ENCODE assay signal across 9 cellular contexts in the genomic region with DNA sequence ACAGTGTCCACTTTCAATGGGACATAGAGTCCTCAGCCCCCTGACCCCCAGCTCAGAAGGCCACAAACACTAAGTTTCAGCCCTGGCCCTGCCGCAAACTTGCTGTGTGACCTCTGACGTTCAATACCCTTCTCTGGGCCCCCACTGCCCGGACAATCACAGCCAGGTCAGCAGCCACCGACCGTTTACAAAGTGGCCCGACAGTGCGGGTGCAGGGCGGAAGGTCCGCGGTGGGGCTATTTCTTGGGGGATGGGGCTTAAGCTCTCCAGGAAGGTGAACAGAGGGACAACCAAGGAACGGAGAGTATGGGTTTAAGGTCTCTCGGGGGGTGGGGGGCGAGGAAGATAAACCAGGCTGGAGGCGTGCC. TPM values are rescaled to one million over a fixed set of nuclear protein-coding genes. Genes with fewer than 3 reads are reported as not detected.
DNase-seq lines count a peak whose midpoint lies in the region; ATAC-seq, FAIRE-seq and TF ChIP-seq lines count a peak whose summit lies in the region.
"Had no signal": no experiment of that assay in that cellular context is flagged by ENCODE, and none has a peak within 500 bp of the region (broad histone marks: within the 10 kb centered on the region; RNA-seq: fewer than 3 reads in every experiment).

No MANE protein-coding gene starts in this region.

- peak overlapping the region; percentile 98 for H3K27ac Mint-ChIP-seq in activated CD8-positive, alpha-beta memory T cell treated with anti-CD3 and anti-CD28 coated beads, Interleukin-2, amount 10 ng/mL, durations not matched to agents 7 days and 5 days
- peak overlapping the region; percentile 94 for H3K27ac Mint-ChIP-seq in astrocyte (ENCODE audit: unreplicated experiment)

- 2% methylated on average over 14 of the region's 14 CpGs for WGBS in liver
- 7% methylated on average over 14 of the region's 14 CpGs for WGBS in thymus

- H3K36me3 ChIP-seq in astrocyte (ENCODE audit: insufficient read depth, low read length) = peaks cover 15% of the 10 kb centered on the region
- H3K36me3 ChIP-seq in liver (ENCODE audit: control insufficient read depth in 4 of 4, insufficient read depth in 3 of 4, low read depth in 1 of 4, low read length in 3 of 4) = peaks cover 3 to 24% (median 14%) of the 10 kb centered on the region in 4 donors
- H3K36me3 ChIP-seq in thymus (ENCODE audit: control insufficient read depth, insufficient read depth) = peaks cover 38% of the 10 kb centered on the region

- peaks cover 14% of the 10 kb centered on the region for H3K27me3 Mint-ChIP-seq in activated CD8-positive, alpha-beta memory T cell treated with anti-CD3 and anti-CD28 coated beads, Interleukin-2, amount 10 ng/mL, durations not matched to agents 7 days and 5 days
- no peaks in the 10 kb centered on the region for H3K27me3 Mint-ChIP-seq in astrocyte (ENCODE audit: low read depth, unreplicated experiment)

- H3K4me3 ChIP-seq in astrocyte (ENCODE audit: insufficient read depth, low read depth, low read length) (peak overlapping the region; percentile 82), liver (ENCODE audit: low read depth in 1 of 3, low read length in 3 of 3) (peak overlapping the region; percentile 64 to 95 (median 86)), thymus (ENCODE audit: low read length) (peak overlapping the region; percentile 76)

- H3K27me3 ChIP-seq in astrocyte (ENCODE audit: insufficient read depth, low read length) (no peaks in the 10 kb centered on the region), liver (ENCODE audit: control insufficient read depth in 4 of 4, insufficient read depth in 4 of 4, low read length in 3 of 4) (no peaks in the 10 kb centered on the region), thymus (ENCODE audit: control insufficient read depth, insufficient read depth) (peaks cover 10% of the 10 kb centered on the region)

- H2AFZ ChIP-seq in astrocyte (ENCODE audit: low read depth, low read length) = peak overlapping the region; percentile 59

- H3K27ac ChIP-seq in astrocyte (ENCODE audit: low read depth, low read length) (peak overlapping the region; percentile 89), liver (ENCODE audit: low read depth in 1 of 2, low read length in 2 of 2) (peak overlapping the region; percentile 84 to 98), thymus (ENCODE audit: low read depth) (peak overlapping the region; percentile 74)

- no peaks in the 10 kb centered on the region for H3K9me3 Mint-ChIP-seq in activated CD8-positive, alpha-beta memory T cell treated with anti-CD3 and anti-CD28 coated beads, Interleukin-2, amount 10 ng/mL, durations not matched to agents 7 days and 5 days (ENCODE audit: low read depth)
- no peaks in the 10 kb centered on the region for H3K9me3 Mint-ChIP-seq in astrocyte (ENCODE audit: unreplicated experiment)

- peaks cover 33% of the 10 kb centered on the region for H3K36me3 Mint-ChIP-seq in activated CD8-positive, alpha-beta memory T cell treated with anti-CD3 and anti-CD28 coated beads, Interleukin-2, amount 10 ng/mL, durations not matched to agents 7 days and 5 days
- peaks cover 8% of the 10 kb centered on the region for H3K36me3 Mint-ChIP-seq in astrocyte (ENCODE audit: low read depth, unreplicated experiment)

- H3K9me3 ChIP-seq in astrocyte (ENCODE audit: insufficient read depth, low read depth, low read length) = no peaks in the 10 kb centered on the region
- H3K9me3 ChIP-seq in liver (ENCODE audit: control insufficient read depth in 4 of 4, low read length in 3 of 4) = no peaks in the 10 kb centered on the region
- H3K9me3 ChIP-seq in thymus (ENCODE audit: control insufficient read depth) = no peaks in the 10 kb centered on the region

- no peak for TF ChIP-seq RAD21 in liver (IDR thresholded peaks at IDR 0.05)

- DNase-seq in activated CD8-positive, alpha-beta memory T cell treated with anti-CD3 and anti-CD28 coated beads, Interleukin-2, amount 10 ng/mL, durations not matched to agents 7 days and 5 days = no peak
- no peak for DNase-seq in activated CD8-positive, alpha-beta memory T cell treated with anti-CD3 and anti-CD28 coated beads, Interleukin-2, amount 50 U/mL, for 4 hours
- DNase-seq in astrocyte (ENCODE audit: low read depth) (no peak), activated gamma-delta T cell treated with Interleukin-2 at 50 U/mL for 16 hours (no peak)

- peak overlapping the region; percentile 98 for H3K4me3 Mint-ChIP-seq in activated CD8-positive, alpha-beta memory T cell treated with anti-CD3 and anti-CD28 coated beads, Interleukin-2, amount 10 ng/mL, durations not matched to agents 7 days and 5 days
- peak overlapping the region; percentile 96 for H3K4me3 Mint-ChIP-seq in astrocyte (ENCODE audit: unreplicated experiment)

- H3K79me2 ChIP-seq in astrocyte (ENCODE audit: insufficient read depth, low read length) = peaks cover 44% of the 10 kb centered on the region

- peak overlapping the region; percentile 100 for H3K4me2 ChIP-seq in astrocyte (ENCODE audit: low read length)

- CTCF ChIA-PET in activated CD8-positive, alpha-beta memory T cell treated with anti-CD3 and anti-CD28 coated beads, Interleukin-2, amount 10 ng/mL, durations not matched to agents 7 days and 5 days (lab: Charles Lee) = interaction anchor here (1.9 kb wide), 1 partner anchor 32 kb away, joined by 6 read pairs; a partner anchor contains a TSS

- TF ChIP-seq CTCF in astrocyte (IDR thresholded peaks at IDR 0.05; ENCODE audit: insufficient read depth, low read depth, low read length) (no peak), liver (IDR thresholded peaks at IDR 0.05; ENCODE audit: low read depth, low read length, missing input control) (no peak)

- H3K4me1 Mint-ChIP-seq in activated CD8-positive, alpha-beta memory T cell treated with anti-CD3 and anti-CD28 coated beads, Interleukin-2, amount 10 ng/mL, durations not matched to agents 7 days and 5 days = peaks cover 47% of the 10 kb centered on the region
- H3K4me1 Mint-ChIP-seq in astrocyte (ENCODE audit: low read depth, unreplicated experiment) = peaks cover 8% of the 10 kb centered on the region

- H3K4me1 ChIP-seq in astrocyte (ENCODE audit: insufficient read depth, low read length) = peaks cover 17% of the 10 kb centered on the region
- peaks cover 0 to 34% (median 21%) of the 10 kb centered on the region in 4 donors for H3K4me1 ChIP-seq in liver (ENCODE audit: control insufficient read depth in 4 of 4, insufficient read depth in 4 of 4, low read length in 3 of 4)
- peaks cover 23% of the 10 kb centered on the region for H3K4me1 ChIP-seq in thymus (ENCODE audit: control insufficient read depth, insufficient read depth, low read length)

- ATAC-seq in activated CD8-positive, alpha-beta memory T cell treated with anti-CD3 and anti-CD28 coated beads, Interleukin-2, amount 10 ng/mL, durations not matched to agents 7 days and 5 days = no peak
- ATAC-seq in GM21528 (IDR thresholded peaks at IDR 0.05; ENCODE audit: low FRiP score, unreplicated experiment) (no peak), HG02798 (IDR thresholded peaks at IDR 0.05; ENCODE audit: poor library complexity, unreplicated experiment) (no peak)

- peaks cover 48% of the 10 kb centered on the region for H4K20me1 ChIP-seq in astrocyte (ENCODE audit: insufficient read depth, low read length)

- no peak for FAIRE-seq in astrocyte (lab: Jason Lieb, UNC)
- FAIRE-seq: urothelium cell line had no signal

- H3K9ac ChIP-seq in astrocyte (ENCODE audit: low read length) (peak overlapping the region; percentile 89), liver (ENCODE audit: low read depth in 1 of 2, low read length in 2 of 2) (peak overlapping the region; percentile 60 to 65)

TF ChIP-seq in liver, 16 proteins besides CTCF, POLR2A, EP300 and RAD21:
- TF ChIP-seq JUND (IDR thresholded peaks at IDR 0.05) = no peak
- TF ChIP-seq SP1 (IDR thresholded peaks at IDR 0.05) = no peak
- no peak for TF ChIP-seq TAF1 (conservative IDR thresholded peaks at IDR 0.05)
- TF ChIP-seq YY1 (IDR thresholded peaks at IDR 0.05) = no peak
- TF ChIP-seq FOXA2 (IDR thresholded peaks at IDR 0.05) = no peak
TF ChIP-seq in liver: peak in this region for 0.

RNA-seq across cellular contexts. Expression of a gene that starts 0.5 kb away (rescaled TPM):
- 10 to 100 TPM; 55.4 to 60.0 TPM for total RNA-seq in activated CD8-positive, alpha-beta memory T cell treated with anti-CD3 and anti-CD28 coated beads, Interleukin-2, amount 10 ng/mL, durations not matched to agents 7 days and 5 days
- total RNA-seq in astrocyte = 45.3 and 49.4 TPM in 2 replicates
- total RNA-seq in liver = 10 to 100 TPM; 35.2 to 50.1 TPM
- polyA plus RNA-seq in liver = 10 to 100 TPM; 43.6 to 81.8 TPM
- 100 TPM for polyA plus RNA-seq in thymus

RNA-seq across cellular contexts. Expression of a gene that starts 1.5 kb away (rescaled TPM):
- total RNA-seq in activated CD8-positive, alpha-beta memory T cell treated with anti-CD3 and anti-CD28 coated beads, Interleukin-2, amount 10 ng/mL, durations not matched to agents 7 days and 5 days = under 1 TPM; 0.87 to 0.88 TPM
- total RNA-seq in astrocyte (1.9 and 2.2 TPM in 2 replicates), liver (1 to 10 TPM; 3.1 to 3.8 TPM)
- polyA plus RNA-seq in liver (1 to 10 TPM; 4.1 to 6.2 TPM), thymus (3.2 TPM)

RNA-seq across cellular contexts. Expression of a gene that starts 31.4 kb away (rescaled TPM):
- 10 to 100 TPM; 16.0 to 21.3 TPM for total RNA-seq in activated CD8-positive, alpha-beta memory T cell treated with anti-CD3 and anti-CD28 coated beads, Interleukin-2, amount 10 ng/mL, durations not matched to agents 7 days and 5 days
- total RNA-seq in astrocyte (11.8 and 15.0 TPM in 2 replicates), liver (1 to 10 TPM; 3.4 to 3.8 TPM)
- polyA plus RNA-seq in liver (1 to 10 TPM; 1.5 to 3.0 TPM), thymus (8.1 TPM)
